ENCODE assay signal across 31 cellular contexts in genomic region chr7:7246223-7246622, GRCh38.
"Had no signal": no experiment of that assay in that cellular context is flagged by ENCODE, and none has a peak within 500 bp of the region (broad histone marks: within the 10 kb centered on the region; RNA-seq: fewer than 3 reads in every experiment).

No MANE protein-coding gene starts in this region.

- DNase-seq: activated CD4-positive, alpha-beta memory T cell treated with anti-CD3 and anti-CD28 coated beads for 36 hours; activated CD4-positive, alpha-beta T cell treated with anti-CD3 and anti-CD28 coated beads for 36 hours; activated CD4-positive, alpha-beta T cell treated with anti-CD3 and anti-CD28 coated beads, Interleukin-2, amount 10 ng/mL, durations not matched to agents 24 days and 14 days; activated CD4-positive, CD25-positive, alpha-beta regulatory T cell; activated CD4-positive, CD25-positive, alpha-beta regulatory T cell treated with anti-CD3 and anti-CD28 coated beads, Interleukin-2, amount 50 U/mL, for 72 hours; activated CD8-positive, alpha-beta memory T cell treated with anti-CD3 and anti-CD28 coated beads, Interleukin-2, amount 10 ng/mL, durations not matched to agents 7 days and 5 days; activated CD8-positive, alpha-beta memory T cell treated with anti-CD3 and anti-CD28 coated beads, Interleukin-2, amount 50 U/mL, for 4 hours; activated CD8-positive, alpha-beta T cell treated with anti-CD3 and anti-CD28 coated beads, Interleukin-2, amount 10 ng/mL, durations not matched to agents 7 days and 5 days; activated effector memory CD4-positive, alpha-beta T cell treated with anti-CD3 and anti-CD28 coated beads, Interleukin-2, amount 50 U/mL, for 16 hours; activated naive CD4-positive, alpha-beta T cell treated with anti-CD3 and anti-CD28 coated beads for 36 hours; activated naive CD8-positive, alpha-beta T cell treated with anti-CD3 and anti-CD28 coated beads for 36 hours; activated naive CD8-positive, alpha-beta T cell treated with anti-CD3 and anti-CD28 coated beads, Interleukin-2, amount 50 U/mL, for 24 hours; activated T-cell treated with anti-CD3 and anti-CD28 coated beads, Interleukin-2, amount 50 U/mL, for 1 hour; activated T-cell treated with anti-CD3 and anti-CD28 coated beads, Interleukin-2, amount 50 U/mL, for 48 hours; adrenal gland; amygdala; aorta; central memory CD4-positive, alpha-beta T cell; cerebellar nuclear complex; colonic mucosa; effector CD8-positive, alpha-beta T cell; esophagus squamous epithelium; foreskin melanocyte; heart right ventricle; T-helper 17 cell had no signal

- H3K4me3 ChIP-seq: adrenal gland, breast epithelium, cardiac muscle cell, colonic mucosa, esophagus squamous epithelium, gastroesophageal sphincter, heart right ventricle had no signal

- FAIRE-seq: endometrium, endothelial cell of umbilical vein had no signal

- H3K4me1 ChIP-seq: breast epithelium, colonic mucosa had no signal

- H3K27me3 ChIP-seq: adrenal gland, breast epithelium, cardiac muscle cell, colonic mucosa, esophagus squamous epithelium, gastroesophageal sphincter, heart right ventricle had no signal

- H3K36me3 ChIP-seq: adrenal gland, breast epithelium, cardiac muscle cell, colonic mucosa, gastroesophageal sphincter had no signal

- H3K9me3 ChIP-seq: breast epithelium, colonic mucosa, esophagus squamous epithelium, gastroesophageal sphincter had no signal

- H3K27ac ChIP-seq: adrenal gland, breast epithelium, cardiac muscle cell, colonic mucosa, epithelial cell of prostate, gastroesophageal sphincter, heart right ventricle had no signal
